In genomic region chr6:145814035-145814500, GRCh38 we compare ENCODE assay signal across 8 cellular contexts. TPM values are rescaled to one million over a fixed set of nuclear protein-coding genes. Genes with fewer than 3 reads are reported as not detected.
DNase-seq lines count a peak whose midpoint lies in the region; ATAC-seq and TF ChIP-seq lines count a peak whose summit lies in the region.

No MANE protein-coding gene starts in this region.

- H3K9me3 ChIP-seq in iPS-20b (ENCODE audit: insufficient read depth, low read depth, low read length) (no peaks in the 10 kb centered on the region), skeletal muscle satellite cell (replicated peaks; ENCODE audit: low read length) (no peaks in the 10 kb centered on the region)

- H3K4me1 Mint-ChIP-seq in brain: peaks cover 75% of the 10 kb centered on the region

- H3K4me3 ChIP-seq in iPS-20b (ENCODE audit: low read length) (peak overlapping the region; percentile 95), skeletal muscle satellite cell (ENCODE audit: low read length) (peak overlapping the region; percentile 81)

- peak overlapping the region; percentile 94 for H3K4me2 ChIP-seq in skeletal muscle satellite cell (ENCODE audit: low read length)

- H3K36me3 ChIP-seq in iPS-20b (ENCODE audit: insufficient read depth, low read depth, low read length) (no peaks in the 10 kb centered on the region), skeletal muscle satellite cell (ENCODE audit: insufficient read depth, low read length) (no peaks in the 10 kb centered on the region)

- H3K27ac ChIP-seq in iPS-20b (ENCODE audit: low read length): peak overlapping the region; percentile 35

- ATAC-seq in GM19452 (IDR thresholded peaks at IDR 0.05; ENCODE audit: unreplicated experiment) (peak; percentile 9), HG03442 (IDR thresholded peaks at IDR 0.05; ENCODE audit: unreplicated experiment) (peak; percentile 14)

- peak overlapping the region; percentile 64 to 95 (median 88) for H3K27ac Mint-ChIP-seq in brain

- H3K9ac ChIP-seq in iPS-20b (ENCODE audit: low read depth, low read length) (peak overlapping the region; percentile 90), skeletal muscle satellite cell (ENCODE audit: low read depth, low read length) (peak overlapping the region; percentile 92)

- H3K27me3 ChIP-seq in iPS-20b (ENCODE audit: insufficient read depth, low read length): no peaks in the 10 kb centered on the region
- no peaks in the 10 kb centered on the region for H3K27me3 ChIP-seq in skeletal muscle satellite cell (ENCODE audit: control insufficient read depth, insufficient read depth, low read length)

- TF ChIP-seq CTCF in brain (conservative IDR thresholded peaks at IDR 0.05): no peak

- peaks cover 10% of the 10 kb centered on the region for H3K27me3 Mint-ChIP-seq in brain

- peaks cover 0 to 3% (median 0%) of the 10 kb centered on the region in 5 experiments for H3K9me3 Mint-ChIP-seq in brain

- peaks cover 12% of the 10 kb centered on the region for H3K36me3 Mint-ChIP-seq in brain

- DNase-seq in DMS 273 (lab: John Stamatoyannopoulos, UW; ENCODE audit: unreplicated experiment) (peak; percentile 77), RPMI7951 (ENCODE audit: low read depth) (peak; percentile 60), cerebellum (ENCODE audit: low spot score) (no peak)

- H3K4me3 Mint-ChIP-seq in brain: peak overlapping the region; percentile 86 to 91 (median 88)

- peaks cover 17% of the 10 kb centered on the region; the same call in 1 of the 2 replicates for H3K4me1 ChIP-seq in iPS-20b (ENCODE audit: insufficient read depth, low read length)
- H3K4me1 ChIP-seq in skeletal muscle satellite cell (ENCODE audit: control insufficient read depth, insufficient read depth, low read length): peaks cover 41% of the 10 kb centered on the region

RNA-seq across cellular contexts. Expression of gene FBXO30, which starts 0.5 kb away (rescaled TPM):
- 9.2 and 12.1 TPM in 2 replicates for total RNA-seq in RPMI7951 (2014; rRNA removed; shearing (Covaris generic))
- 2.1 TPM for polyA plus RNA-seq in brain (ENCODE audit: insufficient read depth, low read depth, low replicate concordance)
- total RNA-seq in skeletal muscle satellite cell (2012; rRNA removed): 9.4 and 11.2 TPM in 2 replicates
- total RNA-seq in cerebellum: 51.6 TPM
